ENCODE assay signal across 14 cellular contexts in genomic region chrX:145825896-145826295, GRCh38. TPM values are rescaled to one million over a fixed set of nuclear protein-coding genes. Genes with fewer than 3 reads are reported as not detected.
DNase-seq lines count a peak whose midpoint lies in the region; ATAC-seq and TF ChIP-seq lines count a peak whose summit lies in the region.
"Had no signal": no experiment of that assay in that cellular context is flagged by ENCODE, and none has a peak within 500 bp of the region (broad histone marks: within the 10 kb centered on the region; RNA-seq: fewer than 3 reads in every experiment).

No MANE protein-coding gene starts in this region.

- no peak for TF ChIP-seq POLR2A in prostate gland (IDR thresholded peaks at IDR 0.05)

- H3K9me3 Mint-ChIP-seq in mesothelial cell of epicardium, result peaks cover 8% of the 10 kb centered on the region
- peaks cover 0 to 5% (median 0%) of the 10 kb centered on the region in 7 donors for H3K9me3 Mint-ChIP-seq in CD14-positive monocyte
- H3K9me3 Mint-ChIP-seq: activated T-cell treated with anti-CD3 and anti-CD28 coated beads, Interleukin-2, amount 50 U/mL, for 24 hours had no signal

- H3K27me3 Mint-ChIP-seq in mesothelial cell of epicardium (ENCODE audit: low read depth) (peaks cover 52% of the 10 kb centered on the region), CD14-positive monocyte (ENCODE audit: low read depth in 3 of 3) (peaks cover 16 to 24% (median 17%) of the 10 kb centered on the region in 3 donors)

- in situ Hi-C loops in astrocyte of the spinal cord (cut with HindIII; ENCODE audit: low sequenced_read_pairs), result no loop called here

- WGBS in prostate gland, result 9% methylated on average over 4 of the region's 4 CpGs

- no peak overlapping the region for H3K27ac ChIP-seq in prostate gland

- H3K27me3 ChIP-seq in prostate gland (replicated peaks; ENCODE audit: insufficient read depth), result no peaks in the 10 kb centered on the region

- H3K36me3 Mint-ChIP-seq in mesothelial cell of epicardium (no peaks in the 10 kb centered on the region), CD14-positive monocyte (no peaks in the 10 kb centered on the region)

- H3K4me3 ChIP-seq in astrocyte of the spinal cord (ENCODE audit: low read depth, low read length), result no peak overlapping the region
- no peak overlapping the region for H3K4me3 ChIP-seq in prostate gland

- DNase-seq in ELR (ENCODE audit: low read depth) (peak; percentile 0), KG1 (lab: John Stamatoyannopoulos, UW) (peak; percentile 9), astrocyte of the spinal cord (ENCODE audit: low read depth, low spot score) (peak; percentile 23), mesothelial cell of epicardium (ENCODE audit: low spot score in 2 of 2, unreplicated experiment in 2 of 2) (no peak), prostate gland (ENCODE audit: low spot score) (no peak), CD14-positive monocyte (ENCODE audit: low spot score) (no peak), cardiac septum (ENCODE audit: low spot score) (no peak)
- DNase-seq: activated T-cell treated with anti-CD3 and anti-CD28 coated beads, Interleukin-2, amount 50 U/mL, for 24 hours; effector memory CD4-positive, alpha-beta T cell; left cardiac atrium; NCI-H2029; retina had no signal

- H3K4me3 Mint-ChIP-seq in mesothelial cell of epicardium (no peak overlapping the region), CD14-positive monocyte (no peak overlapping the region)
- H3K4me3 Mint-ChIP-seq: activated T-cell treated with anti-CD3 and anti-CD28 coated beads, Interleukin-2, amount 50 U/mL, for 24 hours had no signal

- no peaks in the 10 kb centered on the region for H3K4me1 ChIP-seq in prostate gland (replicated peaks)

- H3K36me3 ChIP-seq in prostate gland, result no peaks in the 10 kb centered on the region

- H3K27ac Mint-ChIP-seq in mesothelial cell of epicardium (no peak overlapping the region), CD14-positive monocyte (no peak overlapping the region)
- H3K27ac Mint-ChIP-seq: activated T-cell treated with anti-CD3 and anti-CD28 coated beads, Interleukin-2, amount 50 U/mL, for 24 hours had no signal

- ATAC-seq in GM18867 (IDR thresholded peaks at IDR 0.05; ENCODE audit: unreplicated experiment), result no peak
- ATAC-seq: left cardiac atrium had no signal

- H3K4me1 Mint-ChIP-seq in mesothelial cell of epicardium (peaks cover 8% of the 10 kb centered on the region), CD14-positive monocyte (no peaks in the 10 kb centered on the region)

- intact Hi-C loops in prostate gland (cut with DNase I), result loop anchor here (10.0 kb wide), 1 partner anchor 369 kb away; no protein-coding TSS in a partner anchor
- intact Hi-C loops in CD14-positive monocyte (cut with micrococcal nuclease), result no loop called here
- intact Hi-C loops in cardiac septum (cut with DNase I), result no loop called here

- TF ChIP-seq CTCF in astrocyte of the spinal cord (IDR thresholded peaks at IDR 0.05; ENCODE audit: low read depth, low read length) (peak; percentile 23), mesothelial cell of epicardium (IDR thresholded peaks at IDR 0.05; ENCODE audit: unreplicated experiment) (peak; percentile 51), prostate gland (IDR thresholded peaks at IDR 0.05) (no peak), CD14-positive monocyte (IDR thresholded peaks at IDR 0.05) (no peak)

- no peaks in the 10 kb centered on the region for H3K9me3 ChIP-seq in prostate gland

RNA-seq across cellular contexts. Expression of gene SLITRK2, which starts 8.3 kb away (rescaled TPM):
- total RNA-seq in mesothelial cell of epicardium (0.85 to 1.2 TPM (median 0.95 TPM) in 3 replicates), prostate gland (under 1 TPM; 0.05 to 0.40 TPM), cardiac septum (0.35 TPM)
- not detected for polyA plus RNA-seq in CD14-positive monocyte
- total RNA-seq: T-helper 2 cell treated with Interferon-gamma antibody and Interleukin-4, amounts not matched to agents 100 ng/mL and 5 ng/mL, for 36 hours had no signal

Comparison
In these comparisons a context has a peak if more than half of its experiments do, and no peak if none do; other contexts are left out.
1. DNase-seq: peak in ELR (single experiment), KG1 (single experiment) and astrocyte of the spinal cord (single experiment); none in mesothelial cell of epicardium (0 of 2), prostate gland (single experiment), CD14-positive monocyte (single experiment) and cardiac septum (single experiment).
2. CTCF ChIP-seq: peak in astrocyte of the spinal cord (single experiment) and mesothelial cell of epicardium (single experiment); none in prostate gland (0 of 4) and CD14-positive monocyte (single experiment).